In genomic region chr10:3552281-3552680, GRCh38 we compare ENCODE assay signal across 15 cellular contexts.
DNase-seq lines count a peak whose midpoint lies in the region; ATAC-seq, FAIRE-seq and TF ChIP-seq lines count a peak whose summit lies in the region.
"Had no signal": no experiment of that assay in that cellular context is flagged by ENCODE, and none has a peak within 500 bp of the region (broad histone marks: within the 10 kb centered on the region; RNA-seq: fewer than 3 reads in every experiment).

No MANE protein-coding gene starts in this region.

- FAIRE-seq in astrocyte (lab: Jason Lieb, UNC) = no peak

- H3K27me3 ChIP-seq in BLaER1 = no peaks in the 10 kb centered on the region
- H3K27me3 ChIP-seq in GM23338 (ENCODE audit: insufficient read depth) = no peaks in the 10 kb centered on the region
- H3K27me3 ChIP-seq in astrocyte (ENCODE audit: insufficient read depth, low read length) = no peaks in the 10 kb centered on the region
- no peaks in the 10 kb centered on the region for H3K27me3 ChIP-seq in osteoblast (ENCODE audit: insufficient read depth, low read length)

- H3K36me3 Mint-ChIP-seq in GM23338 (ENCODE audit: low read depth) (0 out of 3 replicates have a peak, but pooled peaks cover 2% of the 10 kb centered on the region), astrocyte (ENCODE audit: low read depth, unreplicated experiment) (no peaks in the 10 kb centered on the region)
- H3K36me3 Mint-ChIP-seq: CD4-positive, CD25-positive, alpha-beta regulatory T cell had no signal

- ATAC-seq in GM23338 = no peak

- H3K79me2 ChIP-seq in GM23338 (replicated peaks; ENCODE audit: insufficient read depth) = no peaks in the 10 kb centered on the region
- no peaks in the 10 kb centered on the region for H3K79me2 ChIP-seq in astrocyte (ENCODE audit: insufficient read depth, low read length)
- no peaks in the 10 kb centered on the region for H3K79me2 ChIP-seq in osteoblast (ENCODE audit: insufficient read depth, low read length)

- no peaks in the 10 kb centered on the region for H3K27me3 Mint-ChIP-seq in GM23338 (ENCODE audit: insufficient read depth, low read depth, poor library complexity)
- no peaks in the 10 kb centered on the region for H3K27me3 Mint-ChIP-seq in astrocyte (ENCODE audit: low read depth, unreplicated experiment)
- H3K27me3 Mint-ChIP-seq: CD8-positive, alpha-beta memory T cell had no signal

- DNase-seq in GM23338 (ENCODE audit: low spot score) (no peak), astrocyte (ENCODE audit: low read depth) (no peak), osteoblast (ENCODE audit: insufficient read length, low spot score, missing footprints) (peak; percentile 68), DMS79 (lab: John Stamatoyannopoulos, UW) (no peak), posterior cingulate gyrus (no peak), coronary artery (ENCODE audit: low spot score) (no peak)
- DNase-seq: 8988T; C1 segment of cervical spinal cord; CD4-positive, CD25-positive, alpha-beta regulatory T cell; CD8-positive, alpha-beta memory T cell; COR-L47; DMS 273 treated with DMSO at 0.1 percent for 48 hours; GF-D8 had no signal

- peaks cover 67% of the 10 kb centered on the region for H3K4me1 ChIP-seq in BLaER1
- no peaks in the 10 kb centered on the region for H3K4me1 ChIP-seq in GM23338 (ENCODE audit: insufficient read depth)
- peaks cover 9% of the 10 kb centered on the region for H3K4me1 ChIP-seq in astrocyte (ENCODE audit: insufficient read depth, low read length)
- peaks cover 23% of the 10 kb centered on the region for H3K4me1 ChIP-seq in osteoblast (ENCODE audit: insufficient read depth, low read length)
- H3K4me1 ChIP-seq: HAP-1 had no signal

- H2AFZ ChIP-seq in GM23338 (0 out of 2 replicates have a peak overlapping the region, but pooled peaks have one; percentile 18), astrocyte (ENCODE audit: low read depth, low read length) (no peak overlapping the region), osteoblast (ENCODE audit: low read length) (no peak overlapping the region)

- H3K4me2 ChIP-seq in BLaER1 (peak overlapping the region; percentile 59), GM23338 (no peak overlapping the region), astrocyte (ENCODE audit: low read length) (no peak overlapping the region), osteoblast (ENCODE audit: insufficient read depth, low read length) (no peak overlapping the region)

- H4K20me1 ChIP-seq in BLaER1 (no peaks in the 10 kb centered on the region), GM23338 (replicated peaks; ENCODE audit: insufficient read depth) (no peaks in the 10 kb centered on the region), astrocyte (ENCODE audit: insufficient read depth, low read length) (no peaks in the 10 kb centered on the region), osteoblast (ENCODE audit: insufficient read depth, low read length) (no peaks in the 10 kb centered on the region)

- no peak overlapping the region for H3K9ac ChIP-seq in BLaER1
- no peak overlapping the region for H3K9ac ChIP-seq in astrocyte (ENCODE audit: low read length)

- H3F3A ChIP-seq in GM23338 (replicated peaks; ENCODE audit: low read depth) = no peaks in the 10 kb centered on the region

- H3K9me3 ChIP-seq in BLaER1 (peaks cover 16% of the 10 kb centered on the region), astrocyte (ENCODE audit: insufficient read depth, low read depth, low read length) (no peaks in the 10 kb centered on the region), osteoblast (ENCODE audit: low read depth, low read length) (no peaks in the 10 kb centered on the region)
- H3K9me3 ChIP-seq: HAP-1 had no signal

- H3K4me3 ChIP-seq in BLaER1 (peak overlapping the region; percentile 32; the same call in 1 of the 2 replicates), GM23338 (no peak overlapping the region), astrocyte (ENCODE audit: insufficient read depth, low read depth, low read length) (no peak overlapping the region), osteoblast (ENCODE audit: insufficient read depth, low read length) (no peak overlapping the region), coronary artery (no peak overlapping the region)
- H3K4me3 ChIP-seq: HAP-1 had no signal

- H3K9me3 Mint-ChIP-seq in GM23338 (peaks cover 8% of the 10 kb centered on the region; the same call in 2 of the 3 replicates), astrocyte (ENCODE audit: unreplicated experiment) (peaks cover 7% of the 10 kb centered on the region)

- TF ChIP-seq CTCF in GM23338 (conservative IDR thresholded peaks at IDR 0.05; ENCODE audit: low read depth in 2 of 2) (no peak), astrocyte (IDR thresholded peaks at IDR 0.05; ENCODE audit: insufficient read depth, low read depth, low read length) (no peak), osteoblast (IDR thresholded peaks at IDR 0.05; ENCODE audit: extremely low read depth, low read depth, low read length) (no peak), coronary artery (IDR thresholded peaks at IDR 0.05) (no peak)

- H3K36me3 ChIP-seq in BLaER1 = no peaks in the 10 kb centered on the region
- H3K36me3 ChIP-seq in GM23338 (ENCODE audit: insufficient read depth) = no peaks in the 10 kb centered on the region
- no peaks in the 10 kb centered on the region for H3K36me3 ChIP-seq in astrocyte (ENCODE audit: insufficient read depth, low read length)
- no peaks in the 10 kb centered on the region for H3K36me3 ChIP-seq in osteoblast (ENCODE audit: insufficient read depth, low read length)
- H3K36me3 ChIP-seq: HAP-1 had no signal

- intact Hi-C loops in posterior cingulate gyrus (cut with DNase I) = no loop called here

- H3K9me2 ChIP-seq in GM23338 (ENCODE audit: insufficient read depth) = no peaks in the 10 kb centered on the region

- H3K27ac ChIP-seq in BLaER1 (peak overlapping the region; percentile 48), GM23338 (ENCODE audit: low read depth) (no peak overlapping the region), astrocyte (ENCODE audit: low read depth, low read length) (no peak overlapping the region), osteoblast (ENCODE audit: low read depth, low read length) (no peak overlapping the region), coronary artery (no peak overlapping the region)

- H3K4me1 Mint-ChIP-seq in GM23338 (no peaks in the 10 kb centered on the region), astrocyte (ENCODE audit: low read depth, unreplicated experiment) (peaks cover 5% of the 10 kb centered on the region)

- H3K27ac Mint-ChIP-seq in GM23338 = no peak overlapping the region
- H3K27ac Mint-ChIP-seq in astrocyte (ENCODE audit: unreplicated experiment) = peak overlapping the region; percentile 12

- H3K4me3 Mint-ChIP-seq in GM23338 = no peak overlapping the region
- no peak overlapping the region for H3K4me3 Mint-ChIP-seq in astrocyte (ENCODE audit: unreplicated experiment)
- H3K4me3 Mint-ChIP-seq: CD4-positive, CD25-positive, alpha-beta regulatory T cell; CD8-positive, alpha-beta memory T cell had no signal

TF ChIP-seq in GM23338, 12 proteins besides CTCF, POLR2A, EP300 and RAD21:
- TF ChIP-seq ZNF114 (CRISPR knock-in tag; IDR thresholded peaks at IDR 0.05) = no peak
